In genomic region chr14:80468331-80469122, GRCh38 we compare ENCODE assay signal across 1 cellular context.
A peak's percentile ranks its signal among the peaks of the same experiment; 100 is the strongest.
TF ChIP-seq lines count a peak whose summit lies in the region.

No MANE protein-coding gene starts in this region.

TF ChIP-seq in HepG2, 621 proteins besides CTCF, POLR2A, EP300 and RAD21 (continued from another document and continues in another):
- TF ChIP-seq PAXIP1 (CRISPR knock-in tag; conservative IDR thresholded peaks at IDR 0.05) (peak; percentile 91), ZNF329 (CRISPR knock-in tag; IDR thresholded peaks at IDR 0.05; ENCODE audit: low read depth) (no peak), THRA (CRISPR knock-in tag; IDR thresholded peaks at IDR 0.05; ENCODE audit: borderline replicate concordance) (peak; percentile 85), KDM4B (CRISPR knock-in tag; IDR thresholded peaks at IDR 0.05) (peak; percentile 58; the same call in 1 of the 2 replicates), REST (IDR thresholded peaks at IDR 0.05; ENCODE audit: borderline replicate concordance in 1 of 2, low read depth in 1 of 2, low read length in 2 of 2) (peak in 1 of 2 experiments; percentile 89; a peak in 2 of 4 replicates), ZNF83 (CRISPR knock-in tag; IDR thresholded peaks at IDR 0.05; ENCODE audit: borderline replicate concordance) (no peak), ZNF354B (CRISPR knock-in tag; IDR thresholded peaks at IDR 0.05) (peak; percentile 83; the same call in 1 of the 2 replicates), PBX2 (CRISPR knock-in tag; IDR thresholded peaks at IDR 0.05) (peak; percentile 57; the same call in 1 of the 2 replicates), KDM5B (CRISPR knock-in tag; IDR thresholded peaks at IDR 0.05; ENCODE audit: borderline replicate concordance) (no peak), ZNF589 (CRISPR knock-in tag; conservative IDR thresholded peaks at IDR 0.05) (no peak), TERF1 (CRISPR knock-in tag; IDR thresholded peaks at IDR 0.05) (no peak), ZNF101 (CRISPR knock-in tag; IDR thresholded peaks at IDR 0.05; ENCODE audit: borderline replicate concordance, low read depth) (no peak), SP140L (CRISPR knock-in tag; IDR thresholded peaks at IDR 0.05; ENCODE audit: borderline replicate concordance) (no peak), BATF2 (CRISPR knock-in tag; IDR thresholded peaks at IDR 0.05) (no peak), ZBTB37 (CRISPR knock-in tag; IDR thresholded peaks at IDR 0.05) (no peak), ZNF232 (CRISPR knock-in tag; IDR thresholded peaks at IDR 0.05; ENCODE audit: borderline replicate concordance) (0 out of 2 replicates have a peak, but pooled peaks have one; percentile 19), ZNF672 (CRISPR knock-in tag; IDR thresholded peaks at IDR 0.05) (no peak), NFATC3 (CRISPR knock-in tag; IDR thresholded peaks at IDR 0.05) (no peak), FOXO1 (CRISPR knock-in tag; IDR thresholded peaks at IDR 0.05) (peak; percentile 95), PAWR (CRISPR knock-in tag; IDR thresholded peaks at IDR 0.05; ENCODE audit: borderline replicate concordance) (no peak), SALL1 (CRISPR knock-in tag; IDR thresholded peaks at IDR 0.05) (peak; percentile 69; the same call in 1 of the 2 replicates), ATF3 (CRISPR knock-in tag; IDR thresholded peaks at IDR 0.05) (peak; percentile 49; the same call in 1 of the 2 replicates), SMAD1 (CRISPR knock-in tag; IDR thresholded peaks at IDR 0.05; ENCODE audit: borderline replicate concordance, low read depth) (no peak), NFKB2 (CRISPR knock-in tag; IDR thresholded peaks at IDR 0.05; ENCODE audit: borderline replicate concordance) (no peak), PCBP1 (IDR thresholded peaks at IDR 0.05; ENCODE audit: borderline replicate concordance, low read depth, low read length) (no peak), ZNF615 (CRISPR knock-in tag; IDR thresholded peaks at IDR 0.05; ENCODE audit: borderline replicate concordance) (peak; percentile 89), CSRNP2 (CRISPR knock-in tag; conservative IDR thresholded peaks at IDR 0.05; ENCODE audit: low read depth) (no peak), HMGXB4 (CRISPR knock-in tag; IDR thresholded peaks at IDR 0.05; ENCODE audit: borderline replicate concordance in 1 of 2, low read depth in 1 of 2) (peak in 1 of 2 experiments; percentile 70; a peak in 1 of 4 replicates), SPEN (CRISPR knock-in tag; IDR thresholded peaks at IDR 0.05; ENCODE audit: low read depth) (peak; percentile 56; the same call in 1 of the 2 replicates), SKI (IDR thresholded peaks at IDR 0.05; ENCODE audit: partially characterized antibody) (peak; percentile 94), HES4 (CRISPR knock-in tag; IDR thresholded peaks at IDR 0.05; ENCODE audit: borderline replicate concordance) (no peak), ZNF790 (CRISPR knock-in tag; IDR thresholded peaks at IDR 0.05; ENCODE audit: borderline replicate concordance) (no peak)
